Comparison of ENCODE assay signal across 8 cellular contexts in genomic region chr17:75776399-75777242, GRCh38. TPM values are rescaled to one million over a fixed set of nuclear protein-coding genes. Genes with fewer than 3 reads are reported as not detected.
DNase-seq lines count a peak whose midpoint lies in the region; ATAC-seq, FAIRE-seq and TF ChIP-seq lines count a peak whose summit lies in the region.

No MANE protein-coding gene starts in this region.

- POLR2A ChIA-PET in endothelial cell of umbilical vein (lab: Charles Lee): interaction anchor here (1.1 to 5.2 kb wide), 4 partner anchors 8 to 79 kb away, joined by 3 to 24 read pairs (median 10); partner anchors contain the start of genes GALK1, UNK and WBP2

- no CpG with 5 or more reads among the region's 15 CpGs for WGBS in trophoblast cell (ENCODE audit: extremely low coverage, insufficient coverage, insufficient read length)

- H3K27me3 ChIP-seq in endothelial cell of umbilical vein (ENCODE audit: control insufficient read depth in 2 of 2, insufficient read depth in 2 of 2, low read length in 2 of 2) (no peaks in the 10 kb centered on the region), trophoblast cell (ENCODE audit: insufficient read depth, low read length) (no peaks in the 10 kb centered on the region)

- H3K9me1 ChIP-seq in endothelial cell of umbilical vein (replicated peaks; ENCODE audit: control insufficient read depth, extremely low read depth, insufficient read depth, low read length): no peaks in the 10 kb centered on the region

- H3K18ac ChIP-seq in trophoblast cell (ENCODE audit: low read length): no peak overlapping the region

- no peak overlapping the region for H2AFZ ChIP-seq in endothelial cell of umbilical vein (ENCODE audit: low read depth, low read length)
- no peak overlapping the region for H2AFZ ChIP-seq in trophoblast cell (ENCODE audit: insufficient read depth, low read length, poor library complexity)

- no peak overlapping the region for H2AK5ac ChIP-seq in trophoblast cell (ENCODE audit: low read length)

- H4K20me1 ChIP-seq in endothelial cell of umbilical vein (replicated peaks; ENCODE audit: control insufficient read depth, extremely low read depth, insufficient read depth, low read length): peaks cover 6% of the 10 kb centered on the region

- TF ChIP-seq POLR2A in endothelial cell of umbilical vein (IDR thresholded peaks at IDR 0.05; ENCODE audit: low read depth, low read length): peak; percentile 73

- no peaks in the 10 kb centered on the region for H3K9me3 ChIP-seq in endothelial cell of umbilical vein (replicated peaks; ENCODE audit: control insufficient read depth, insufficient read depth, low read length)
- H3K9me3 ChIP-seq in trophoblast cell (ENCODE audit: insufficient read depth, low read depth, low read length): no peaks in the 10 kb centered on the region

- H2BK5ac ChIP-seq in trophoblast cell (ENCODE audit: low read depth, low read length, poor library complexity): no peak overlapping the region

- no peak overlapping the region for H3K23ac ChIP-seq in trophoblast cell (ENCODE audit: low read length)

- H3K79me2 ChIP-seq in endothelial cell of umbilical vein (ENCODE audit: control insufficient read depth, insufficient read depth, low read length) (peaks cover 18% of the 10 kb centered on the region), trophoblast cell (ENCODE audit: control insufficient read depth, insufficient read depth, low read length, poor library complexity) (peaks cover 12% of the 10 kb centered on the region)

- no TSS peak for BruUV-seq in endothelial cell of umbilical vein (replicated peaks; lab: Mats Ljungman, UMichigan)

- CTCF ChIA-PET in endothelial cell of umbilical vein (lab: Charles Lee): interaction anchor here (0.8 to 3.3 kb wide), 10 partner anchors 9 to 120 kb away, joined by 3 to 16 read pairs (median 4); partner anchors contain the start of genes GALK1 and TRIM65

- no peak overlapping the region for H2BK12ac ChIP-seq in trophoblast cell (ENCODE audit: low read length)

- H3K4me2 ChIP-seq in endothelial cell of umbilical vein (ENCODE audit: insufficient read depth, low read length) (peak overlapping the region; percentile 73), trophoblast cell (ENCODE audit: low read length) (peak overlapping the region; percentile 10)

- no peak for TF ChIP-seq CTCF in endothelial cell of umbilical vein (IDR thresholded peaks at IDR 0.05; ENCODE audit: extremely low read depth in 1 of 2, insufficient read depth in 1 of 2, low read depth in 1 of 2, low read length in 2 of 2)

- peaks cover 14 to 16% of the 10 kb centered on the region in 2 experiments for H3K36me3 ChIP-seq in endothelial cell of umbilical vein (ENCODE audit: control insufficient read depth in 2 of 2, extremely low read depth in 1 of 2, insufficient read depth in 2 of 2, low read length in 2 of 2)
- H3K36me3 ChIP-seq in trophoblast cell (ENCODE audit: control insufficient read depth in 1 of 2, insufficient read depth in 2 of 2, low read length in 2 of 2): peaks cover 10 to 23% of the 10 kb centered on the region in 2 experiments

- ATAC-seq in GM19395 (IDR thresholded peaks at IDR 0.05; ENCODE audit: unreplicated experiment): no peak
- ATAC-seq in GM21515 (IDR thresholded peaks at IDR 0.05; ENCODE audit: unreplicated experiment): no peak

- H3K14ac ChIP-seq in trophoblast cell (ENCODE audit: low read length): no peak overlapping the region

- H3K4me1 ChIP-seq in endothelial cell of umbilical vein (ENCODE audit: control insufficient read depth, extremely low read depth, insufficient read depth, low read length) (peaks cover 9% of the 10 kb centered on the region), trophoblast cell (ENCODE audit: control insufficient read depth in 1 of 2, insufficient read depth in 2 of 2, low read length in 2 of 2) (peaks cover 0 to 5% of the 10 kb centered on the region in 2 experiments)

- H3K27ac ChIP-seq in endothelial cell of umbilical vein (ENCODE audit: insufficient read depth, low read depth, low read length) (no peak overlapping the region), trophoblast cell (ENCODE audit: low read depth, low read length) (no peak overlapping the region)

- dilution Hi-C loops in endothelial cell of umbilical vein (cut with MboI; ENCODE audit: extremely low pct_ligation_motif_present, low sequenced_read_pairs): no loop called here

- peak; percentile 47 for DNase-seq in NCI-H2171 treated with DMSO at 0.1 percent for 48 hours (lab: John Stamatoyannopoulos, UW)
- DNase-seq in NCI-H2171 (lab: John Stamatoyannopoulos, UW): no peak
- DNase-seq in T-helper 1 cell: peak in 3 of 5 donors; percentile 26 to 43 (median 40)
- no peak for DNase-seq in endothelial cell of umbilical vein (ENCODE audit: low read depth, low spot score)
- DNase-seq in trophoblast cell: peak; percentile 38 to 55
- no peak for DNase-seq in NCI-H2081 treated with DMSO at 0.1 percent for 48 hours (lab: John Stamatoyannopoulos, UW)

- H3K9ac ChIP-seq in endothelial cell of umbilical vein (replicated peaks; ENCODE audit: extremely low read depth, insufficient read depth, low read length): no peak overlapping the region
- H3K9ac ChIP-seq in trophoblast cell (ENCODE audit: low read length): no peak overlapping the region

- H2BK120ac ChIP-seq in trophoblast cell (ENCODE audit: insufficient read depth, low read length, poor library complexity): no peak overlapping the region

- no peak overlapping the region for H3K4ac ChIP-seq in trophoblast cell (ENCODE audit: low read depth, low read length)

- peaks cover 7% of the 10 kb centered on the region for H3K79me1 ChIP-seq in trophoblast cell (ENCODE audit: low read length)

- intact Hi-C loops in endothelial cell of umbilical vein (cut with micrococcal nuclease): loop anchor here (5.0 to 10.0 kb wide), 2 partner anchors 121 to 228 kb away; partner anchors contain the start of genes CDK3 and TRIM65

- no peak overlapping the region for H4K12ac ChIP-seq in trophoblast cell (ENCODE audit: low read depth, low read length)

- no peak overlapping the region for H4K8ac ChIP-seq in trophoblast cell (ENCODE audit: low read depth, low read length)

- no peak overlapping the region for H4K91ac ChIP-seq in trophoblast cell (ENCODE audit: low read depth, low read length)

- peak; percentile 54 for FAIRE-seq in endothelial cell of umbilical vein (lab: Jason Lieb, UNC)

- H3K4me3 ChIP-seq in endothelial cell of umbilical vein (replicated peaks in 1 of 3; ENCODE audit: insufficient read depth in 1 of 3, low read depth in 1 of 3, low read length in 3 of 3) (peak overlapping the region in 1 of 3 experiments; percentile 87), trophoblast cell (ENCODE audit: low read depth, low read length) (no peak overlapping the region)

TF ChIP-seq in endothelial cell of umbilical vein, 7 proteins besides CTCF, POLR2A, EP300 and RAD21:
- TF ChIP-seq EZH2 (IDR thresholded peaks at IDR 0.05; ENCODE audit: borderline replicate concordance, low read depth, low read length, severe bottlenecking) (no peak), MAX (IDR thresholded peaks at IDR 0.05; ENCODE audit: insufficient read depth, insufficient read length) (no peak), POLR2AphosphoS5 (IDR thresholded peaks at IDR 0.05; ENCODE audit: insufficient read depth, low read depth, low read length) (peak; percentile 54), FOS (IDR thresholded peaks at IDR 0.05; ENCODE audit: borderline replicate concordance, insufficient read depth, low read length) (no peak), JUN (IDR thresholded peaks at IDR 0.05; ENCODE audit: borderline replicate concordance, insufficient read depth, insufficient read length, low read depth) (no peak), GATA2 (IDR thresholded peaks at IDR 0.05; ENCODE audit: insufficient read depth, insufficient read length, low read depth, low read length) (peak; percentile 46)
TF ChIP-seq in endothelial cell of umbilical vein: peak in this region for 2.

RNA-seq across cellular contexts. Expression of gene UNK, which starts 8.0 kb away (rescaled TPM):
- total RNA-seq in endothelial cell of umbilical vein: 23.2 and 25.9 TPM in 2 replicates
- polyA plus RNA-seq in endothelial cell of umbilical vein: 16.0 and 18.0 TPM in 2 replicates
- 11.7 and 12.6 TPM in 2 replicates for polyA plus RNA-seq in endothelial cell of umbilical vein (2011; cell fraction: cytosol; rRNA removed)
- 36.1 and 39.0 TPM in 2 replicates for polyA plus RNA-seq in endothelial cell of umbilical vein (2011; cell fraction: nucleus; rRNA removed)
- polyA plus RNA-seq in endothelial cell of umbilical vein (2012): 12.7 and 14.2 TPM in 2 replicates
- polyA minus RNA-seq in endothelial cell of umbilical vein: 29.5 and 43.8 TPM in 2 replicates
- 8.2 TPM for polyA minus RNA-seq in endothelial cell of umbilical vein (2011; cell fraction: cytosol; rRNA and poly(A)+ RNA removed)
- polyA minus RNA-seq in endothelial cell of umbilical vein (2011; cell fraction: nucleus; rRNA and poly(A)+ RNA removed): 62.6 and 83.0 TPM in 2 replicates
- polyA plus RNA-seq in trophoblast cell (2013): 20.5 and 22.3 TPM in 2 replicates

RNA-seq across cellular contexts. Expression of gene GALK1, which starts 11.6 kb away (rescaled TPM):
- 45.8 and 47.0 TPM in 2 replicates for total RNA-seq in endothelial cell of umbilical vein
- 63.7 and 90.1 TPM in 2 replicates for polyA plus RNA-seq in endothelial cell of umbilical vein
- polyA plus RNA-seq in endothelial cell of umbilical vein (2011; cell fraction: cytosol; rRNA removed): 28.3 and 34.9 TPM in 2 replicates
- 29.7 and 38.8 TPM in 2 replicates for polyA plus RNA-seq in endothelial cell of umbilical vein (2011; cell fraction: nucleus; rRNA removed)
- 30.9 and 56.4 TPM in 2 replicates for polyA plus RNA-seq in endothelial cell of umbilical vein (2012)
- polyA minus RNA-seq in endothelial cell of umbilical vein: 14.1 and 22.7 TPM in 2 replicates
- polyA minus RNA-seq in endothelial cell of umbilical vein (2011; cell fraction: cytosol; rRNA and poly(A)+ RNA removed): 30.7 TPM
- 6.7 and 12.7 TPM in 2 replicates for polyA minus RNA-seq in endothelial cell of umbilical vein (2011; cell fraction: nucleus; rRNA and poly(A)+ RNA removed)
- 14.2 TPM in 2 replicates for polyA plus RNA-seq in trophoblast cell (2013)

RNA-seq across cellular contexts. Expression of gene ITGB4, which starts 55.4 kb away (rescaled TPM):
- total RNA-seq in endothelial cell of umbilical vein: 4.1 and 4.2 TPM in 2 replicates
- 6.5 and 6.7 TPM in 2 replicates for polyA plus RNA-seq in endothelial cell of umbilical vein
- 1.7 and 3.7 TPM in 2 replicates for polyA plus RNA-seq in endothelial cell of umbilical vein (2011; cell fraction: cytosol; rRNA removed)
- polyA plus RNA-seq in endothelial cell of umbilical vein (2011; cell fraction: nucleus; rRNA removed): 4.0 TPM in 2 replicates
- polyA plus RNA-seq in endothelial cell of umbilical vein (2012): 1.6 and 9.5 TPM in 2 replicates
- 2.7 and 6.3 TPM in 2 replicates for polyA minus RNA-seq in endothelial cell of umbilical vein
- 22.3 TPM for polyA minus RNA-seq in endothelial cell of umbilical vein (2011; cell fraction: cytosol; rRNA and poly(A)+ RNA removed)
- 3.8 and 4.4 TPM in 2 replicates for polyA minus RNA-seq in endothelial cell of umbilical vein (2011; cell fraction: nucleus; rRNA and poly(A)+ RNA removed)
- polyA plus RNA-seq in trophoblast cell (2013): 81.0 and 90.8 TPM in 2 replicates

Comparison
In these comparisons a context has a peak if more than half of its experiments do, and no peak if none do; other contexts are left out.
1. DNase-seq: peak in NCI-H2171 treated with DMSO at 0.1 percent for 48 hours (single experiment), T-helper 1 cell (3 of 5) and trophoblast cell (2 of 2); none in NCI-H2171 (single experiment), endothelial cell of umbilical vein (single experiment) and NCI-H2081 treated with DMSO at 0.1 percent for 48 hours (single experiment).